ENCODE assay signal across 8 cellular contexts in the genomic region with DNA sequence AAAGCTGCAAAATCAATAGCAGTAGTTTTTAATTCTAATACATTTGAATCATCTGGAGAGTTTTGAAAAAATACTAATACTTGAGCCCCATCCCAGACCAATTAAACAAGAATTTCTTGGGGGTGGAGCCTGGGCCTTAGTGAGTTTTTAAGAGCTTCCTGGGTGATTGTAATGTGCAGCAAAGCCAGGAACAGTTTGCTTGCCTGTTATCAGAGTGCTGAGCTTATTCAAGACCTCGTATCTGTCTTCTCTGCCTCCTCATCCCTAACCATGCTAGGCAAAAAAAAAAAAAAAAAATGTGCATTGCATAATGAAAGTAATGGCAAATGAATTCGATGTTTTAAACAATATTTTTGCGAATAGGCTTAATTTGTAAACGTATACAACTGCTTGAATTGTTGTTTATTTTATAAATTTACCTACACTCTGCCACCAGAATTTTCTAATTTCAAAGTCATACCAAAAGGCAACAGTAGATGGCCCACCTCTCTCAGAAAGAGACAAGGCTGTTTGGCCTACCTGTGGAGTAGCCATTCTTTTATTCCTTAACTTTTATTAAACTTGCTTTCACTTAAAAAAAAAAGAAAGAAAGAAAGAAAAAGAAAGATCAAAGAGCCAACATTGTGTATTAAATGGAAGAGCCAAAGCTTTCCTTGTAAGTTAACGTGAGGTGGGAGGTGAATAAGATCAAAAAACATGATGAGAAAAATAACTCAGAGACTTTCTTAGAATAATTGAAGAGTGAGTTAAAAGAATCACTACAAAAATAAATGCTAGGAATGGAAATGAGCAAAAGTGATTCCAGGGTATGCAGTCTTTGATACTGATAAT. TPM values are rescaled to one million over a fixed set of nuclear protein-coding genes. Genes with fewer than 3 reads are reported as not detected.
DNase-seq lines count a peak whose midpoint lies in the region; ATAC-seq and TF ChIP-seq lines count a peak whose summit lies in the region.

No MANE protein-coding gene starts in this region.

- no peaks in the 10 kb centered on the region for H3K79me2 ChIP-seq in fibroblast of lung (ENCODE audit: control insufficient read depth, insufficient read depth, low read length)

- H3K9me3 ChIP-seq in fibroblast of lung (ENCODE audit: control insufficient read depth, insufficient read depth, low read depth, low read length): no peaks in the 10 kb centered on the region
- H3K9me3 ChIP-seq in spleen: no peaks in the 10 kb centered on the region

- no peak overlapping the region for H3K9ac ChIP-seq in fibroblast of lung (ENCODE audit: insufficient read depth, low read length)

- ATAC-seq in HG03432 (IDR thresholded peaks at IDR 0.05; ENCODE audit: unreplicated experiment) (peak; percentile 49), SK-N-SH treated with all-trans-retinoic acid at 6 μM for 48 hours (peak; percentile 87), HG02981 (IDR thresholded peaks at IDR 0.05; ENCODE audit: unreplicated experiment) (no peak)

- peaks cover 2% of the 10 kb centered on the region for H3K4me1 ChIP-seq in fibroblast of lung (ENCODE audit: control insufficient read depth, extremely low read depth, insufficient read depth, low read length)
- H3K4me1 ChIP-seq in spleen: peaks cover 0 to 59% (median 14%) of the 10 kb centered on the region in 6 donors

- H3K36me3 ChIP-seq in fibroblast of lung (ENCODE audit: control insufficient read depth, insufficient read depth, low read length): no peaks in the 10 kb centered on the region
- no peaks in the 10 kb centered on the region for H3K36me3 ChIP-seq in spleen

- DNase-seq in NCI-H510A treated with DMSO at 0.1 percent for 48 hours (lab: John Stamatoyannopoulos, UW) (peak; percentile 14), NCI-H510A (lab: John Stamatoyannopoulos, UW) (no peak), fibroblast of lung (ENCODE audit: low read depth in 2 of 2) (peak; percentile 29 to 37), spleen (no peak), SKM-1 (lab: John Stamatoyannopoulos, UW; ENCODE audit: unreplicated experiment) (no peak)

- no peak for TF ChIP-seq POLR2A in spleen (IDR thresholded peaks at IDR 0.05)

- TF ChIP-seq CTCF in fibroblast of lung (conservative IDR thresholded peaks at IDR 0.05 in 1 of 2, IDR thresholded peaks at IDR 0.05 in 1 of 2; ENCODE audit: low read depth in 1 of 2, low read length in 2 of 2) (peak; percentile 49 to 62), spleen (IDR thresholded peaks at IDR 0.05 in 8 of 11, conservative IDR thresholded peaks at IDR 0.05 in 3 of 11) (peak in 7 of 11 experiments; percentile 39 to 55 (median 45))

- H2AFZ ChIP-seq in fibroblast of lung (ENCODE audit: low read length): no peak overlapping the region

- intact Hi-C loops in spleen (cut with DNase I; ENCODE audit: low total_unique reads): no loop called here

- H3K4me3 ChIP-seq in fibroblast of lung (replicated peaks in 1 of 4; ENCODE audit: control extremely low read depth in 1 of 4, insufficient read depth in 1 of 4, low read depth in 3 of 4, low read length in 4 of 4) (no peak overlapping the region), spleen (peak overlapping the region in 2 of 8 donors; percentile 14 to 54)

- H4K20me1 ChIP-seq in fibroblast of lung (ENCODE audit: control insufficient read depth, extremely low read depth, insufficient read depth, low read length): no peaks in the 10 kb centered on the region

- H3K27ac ChIP-seq in fibroblast of lung (ENCODE audit: insufficient read depth, low read length) (no peak overlapping the region), spleen (peak overlapping the region in 3 of 8 donors; percentile 25 to 42 (median 29))

- WGBS in spleen, 5 donors: 30 to 40% (median 34%) methylated on average over 5 of the region's 5 CpGs

- no peak overlapping the region for H3K4me2 ChIP-seq in fibroblast of lung (ENCODE audit: extremely low read depth, insufficient read depth, low read length)

- H3K27me3 ChIP-seq in fibroblast of lung (ENCODE audit: control insufficient read depth, insufficient read depth, low read length) (peaks cover 6% of the 10 kb centered on the region), spleen (replicated peaks in 1 of 7) (no peaks in the 10 kb centered on the region)

TF ChIP-seq in SK-N-SH treated with all-trans-retinoic acid at 6 μM for 48 hours, 23 proteins besides CTCF, POLR2A, EP300 and RAD21:
- TF ChIP-seq ZNF70 (CRISPR knock-in tag; IDR thresholded peaks at IDR 0.05): no peak
- TF ChIP-seq, protein P1, sequence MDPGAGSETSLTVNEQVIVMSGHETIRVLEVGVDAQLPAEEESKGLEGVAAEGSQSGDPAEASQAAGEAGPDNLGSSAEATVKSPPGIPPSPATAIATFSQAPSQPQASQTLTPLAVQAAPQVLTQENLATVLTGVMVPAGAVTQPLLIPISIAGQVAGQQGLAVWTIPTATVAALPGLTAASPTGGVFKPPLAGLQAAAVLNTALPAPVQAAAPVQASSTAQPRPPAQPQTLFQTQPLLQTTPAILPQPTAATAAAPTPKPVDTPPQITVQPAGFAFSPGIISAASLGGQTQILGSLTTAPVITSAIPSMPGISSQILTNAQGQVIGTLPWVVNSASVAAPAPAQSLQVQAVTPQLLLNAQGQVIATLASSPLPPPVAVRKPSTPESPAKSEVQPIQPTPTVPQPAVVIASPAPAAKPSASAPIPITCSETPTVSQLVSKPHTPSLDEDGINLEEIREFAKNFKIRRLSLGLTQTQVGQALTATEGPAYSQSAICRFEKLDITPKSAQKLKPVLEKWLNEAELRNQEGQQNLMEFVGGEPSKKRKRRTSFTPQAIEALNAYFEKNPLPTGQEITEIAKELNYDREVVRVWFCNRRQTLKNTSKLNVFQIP (CRISPR knock-in tag; IDR thresholded peaks at IDR 0.05; ENCODE audit: borderline replicate concordance, low read depth): no peak
- no peak for TF ChIP-seq CSDC2 (CRISPR knock-in tag; IDR thresholded peaks at IDR 0.05)
- no peak for TF ChIP-seq ZFP30 (CRISPR knock-in tag; IDR thresholded peaks at IDR 0.05)
- TF ChIP-seq ZFP3 (CRISPR knock-in tag; IDR thresholded peaks at IDR 0.05): no peak
- TF ChIP-seq ISL1 (CRISPR knock-in tag; IDR thresholded peaks at IDR 0.05): no peak
- no peak for TF ChIP-seq ZC3H10 (CRISPR knock-in tag; IDR thresholded peaks at IDR 0.05)

RNA-seq across cellular contexts. Expression of a gene that starts 36.2 kb away (rescaled TPM):
- under 0.01 TPM in 1 of 2 replicates, not detected in the other for total RNA-seq in fibroblast of lung
- polyA plus RNA-seq in fibroblast of lung: 0.16 and 0.35 TPM in 2 replicates
- 0.15 and 0.33 TPM in 2 replicates for polyA plus RNA-seq in fibroblast of lung (2012)
- polyA minus RNA-seq in fibroblast of lung (ENCODE audit: low replicate concordance): 6.4 TPM in 1 of 2 replicates, not detected in the other
- total RNA-seq in spleen: 1 to 10 TPM in 6 of 7 donors, under 1 TPM in 1; 0.94 to 6.6 (median 3.1) TPM
- 1 to 10 TPM in 1 of 3 donors, under 1 TPM in 2; 0.45 to 1.3 (median 0.87) TPM for polyA plus RNA-seq in spleen

Comparison
In these comparisons a context has a peak if more than half of its experiments do, and no peak if none do; other contexts are left out.
1. DNase-seq: peak in NCI-H510A treated with DMSO at 0.1 percent for 48 hours (single experiment) and fibroblast of lung (2 of 2); none in NCI-H510A (single experiment), spleen (single experiment) and SKM-1 (single experiment).